1 cellular context compared by ENCODE assay signal in the genomic region with DNA sequence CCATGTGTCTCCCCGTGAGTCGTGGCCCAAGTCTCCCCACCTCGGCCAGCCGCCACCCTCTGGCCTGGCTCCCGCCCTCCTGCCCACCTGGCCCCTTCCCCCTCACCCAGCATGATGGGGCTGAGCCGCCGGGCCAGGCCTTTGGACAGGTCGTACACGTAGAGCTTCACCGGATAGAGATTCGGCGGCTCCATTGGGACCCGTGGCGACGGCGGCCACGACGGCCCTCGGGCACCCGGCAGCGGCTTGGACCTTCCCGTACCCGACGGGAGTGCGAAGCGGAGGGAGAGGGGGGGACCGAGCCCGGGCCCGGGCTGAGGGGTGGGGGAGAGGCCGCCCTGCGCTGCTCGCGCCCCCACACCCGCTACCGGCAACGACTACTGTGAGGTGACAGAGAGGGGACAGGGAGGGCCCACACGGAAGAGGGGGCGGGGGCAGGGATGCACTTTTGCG.
TF ChIP-seq lines count a peak whose summit lies in the region.

TSS of gene DESI1 (minus strand) at position 398 of the 453 bp plus-strand sequence. CDS start at position 194, 204 bp downstream.

TF ChIP-seq in HepG2, 621 proteins besides CTCF, POLR2A, EP300 and RAD21 (continued from another document and continues in another):
- 0 out of 2 replicates have a peak, but pooled peaks have one; percentile 2 for TF ChIP-seq ZNF766 (CRISPR knock-in tag; IDR thresholded peaks at IDR 0.05; ENCODE audit: borderline replicate concordance)
- TF ChIP-seq NAIF1 (CRISPR knock-in tag; IDR thresholded peaks at IDR 0.05; ENCODE audit: borderline replicate concordance), result no peak
- TF ChIP-seq KMT2B (CRISPR knock-in tag; IDR thresholded peaks at IDR 0.05), result 0 out of 2 replicates have a peak, but pooled peaks have one; percentile 57
- TF ChIP-seq, protein P1, sequence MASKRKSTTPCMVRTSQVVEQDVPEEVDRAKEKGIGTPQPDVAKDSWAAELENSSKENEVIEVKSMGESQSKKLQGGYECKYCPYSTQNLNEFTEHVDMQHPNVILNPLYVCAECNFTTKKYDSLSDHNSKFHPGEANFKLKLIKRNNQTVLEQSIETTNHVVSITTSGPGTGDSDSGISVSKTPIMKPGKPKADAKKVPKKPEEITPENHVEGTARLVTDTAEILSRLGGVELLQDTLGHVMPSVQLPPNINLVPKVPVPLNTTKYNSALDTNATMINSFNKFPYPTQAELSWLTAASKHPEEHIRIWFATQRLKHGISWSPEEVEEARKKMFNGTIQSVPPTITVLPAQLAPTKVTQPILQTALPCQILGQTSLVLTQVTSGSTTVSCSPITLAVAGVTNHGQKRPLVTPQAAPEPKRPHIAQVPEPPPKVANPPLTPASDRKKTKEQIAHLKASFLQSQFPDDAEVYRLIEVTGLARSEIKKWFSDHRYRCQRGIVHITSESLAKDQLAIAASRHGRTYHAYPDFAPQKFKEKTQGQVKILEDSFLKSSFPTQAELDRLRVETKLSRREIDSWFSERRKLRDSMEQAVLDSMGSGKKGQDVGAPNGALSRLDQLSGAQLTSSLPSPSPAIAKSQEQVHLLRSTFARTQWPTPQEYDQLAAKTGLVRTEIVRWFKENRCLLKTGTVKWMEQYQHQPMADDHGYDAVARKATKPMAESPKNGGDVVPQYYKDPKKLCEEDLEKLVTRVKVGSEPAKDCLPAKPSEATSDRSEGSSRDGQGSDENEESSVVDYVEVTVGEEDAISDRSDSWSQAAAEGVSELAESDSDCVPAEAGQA (IDR thresholded peaks at IDR 0.05; ENCODE audit: low read depth), result no peak
- TF ChIP-seq, protein P1 (CRISPR knock-in tag; IDR thresholded peaks at IDR 0.05; ENCODE audit: borderline replicate concordance), result no peak
- TF ChIP-seq, protein P2, sequence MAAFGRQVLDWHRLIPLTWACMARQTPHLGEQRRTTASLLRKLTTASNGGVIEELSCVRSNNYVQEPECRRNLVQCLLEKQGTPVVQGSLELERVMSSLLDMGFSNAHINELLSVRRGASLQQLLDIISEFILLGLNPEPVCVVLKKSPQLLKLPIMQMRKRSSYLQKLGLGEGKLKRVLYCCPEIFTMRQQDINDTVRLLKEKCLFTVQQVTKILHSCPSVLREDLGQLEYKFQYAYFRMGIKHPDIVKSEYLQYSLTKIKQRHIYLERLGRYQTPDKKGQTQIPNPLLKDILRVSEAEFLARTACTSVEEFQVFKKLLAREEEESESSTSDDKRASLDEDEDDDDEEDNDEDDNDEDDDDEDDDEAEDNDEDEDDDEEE (CRISPR knock-in tag; IDR thresholded peaks at IDR 0.05), result no peak
- no peak for TF ChIP-seq SMAD3 (CRISPR knock-in tag; IDR thresholded peaks at IDR 0.05)
- no peak for TF ChIP-seq BORCS8-MEF2B (CRISPR knock-in tag; IDR thresholded peaks at IDR 0.05)
- 0 out of 2 replicates have a peak, but pooled peaks have one; percentile 10 for TF ChIP-seq ZSCAN30 (CRISPR knock-in tag; IDR thresholded peaks at IDR 0.05)
- TF ChIP-seq ZFP36L1 (CRISPR knock-in tag; IDR thresholded peaks at IDR 0.05), result peak; percentile 79; the same call in 1 of the 2 replicates
- TF ChIP-seq ZNF24 (IDR thresholded peaks at IDR 0.05), result no peak
- TF ChIP-seq ZSCAN31 (CRISPR knock-in tag; IDR thresholded peaks at IDR 0.05; ENCODE audit: low read depth), result no peak
- TF ChIP-seq ZNF557 (CRISPR knock-in tag; IDR thresholded peaks at IDR 0.05), result peak; percentile 28; the same call in 1 of the 2 replicates
- TF ChIP-seq RFXAP (CRISPR knock-in tag; IDR thresholded peaks at IDR 0.05; ENCODE audit: borderline replicate concordance), result no peak; the same call in 1 of the 2 replicates
- no peak for TF ChIP-seq ZFAT (CRISPR knock-in tag; conservative IDR thresholded peaks at IDR 0.05)
- TF ChIP-seq, protein P3, sequence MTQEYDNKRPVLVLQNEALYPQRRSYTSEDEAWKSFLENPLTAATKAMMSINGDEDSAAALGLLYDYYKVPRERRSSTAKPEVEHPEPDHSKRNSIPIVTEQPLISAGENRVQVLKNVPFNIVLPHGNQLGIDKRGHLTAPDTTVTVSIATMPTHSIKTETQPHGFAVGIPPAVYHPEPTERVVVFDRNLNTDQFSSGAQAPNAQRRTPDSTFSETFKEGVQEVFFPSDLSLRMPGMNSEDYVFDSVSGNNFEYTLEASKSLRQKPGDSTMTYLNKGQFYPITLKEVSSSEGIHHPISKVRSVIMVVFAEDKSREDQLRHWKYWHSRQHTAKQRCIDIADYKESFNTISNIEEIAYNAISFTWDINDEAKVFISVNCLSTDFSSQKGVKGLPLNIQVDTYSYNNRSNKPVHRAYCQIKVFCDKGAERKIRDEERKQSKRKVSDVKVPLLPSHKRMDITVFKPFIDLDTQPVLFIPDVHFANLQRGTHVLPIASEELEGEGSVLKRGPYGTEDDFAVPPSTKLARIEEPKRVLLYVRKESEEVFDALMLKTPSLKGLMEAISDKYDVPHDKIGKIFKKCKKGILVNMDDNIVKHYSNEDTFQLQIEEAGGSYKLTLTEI (CRISPR knock-in tag; conservative IDR thresholded peaks at IDR 0.05), result no peak
- TF ChIP-seq CEBPZ (IDR thresholded peaks at IDR 0.05; ENCODE audit: low read length), result no peak
- TF ChIP-seq SSRP1 (CRISPR knock-in tag; IDR thresholded peaks at IDR 0.05), result no peak
- TF ChIP-seq, protein P4, sequence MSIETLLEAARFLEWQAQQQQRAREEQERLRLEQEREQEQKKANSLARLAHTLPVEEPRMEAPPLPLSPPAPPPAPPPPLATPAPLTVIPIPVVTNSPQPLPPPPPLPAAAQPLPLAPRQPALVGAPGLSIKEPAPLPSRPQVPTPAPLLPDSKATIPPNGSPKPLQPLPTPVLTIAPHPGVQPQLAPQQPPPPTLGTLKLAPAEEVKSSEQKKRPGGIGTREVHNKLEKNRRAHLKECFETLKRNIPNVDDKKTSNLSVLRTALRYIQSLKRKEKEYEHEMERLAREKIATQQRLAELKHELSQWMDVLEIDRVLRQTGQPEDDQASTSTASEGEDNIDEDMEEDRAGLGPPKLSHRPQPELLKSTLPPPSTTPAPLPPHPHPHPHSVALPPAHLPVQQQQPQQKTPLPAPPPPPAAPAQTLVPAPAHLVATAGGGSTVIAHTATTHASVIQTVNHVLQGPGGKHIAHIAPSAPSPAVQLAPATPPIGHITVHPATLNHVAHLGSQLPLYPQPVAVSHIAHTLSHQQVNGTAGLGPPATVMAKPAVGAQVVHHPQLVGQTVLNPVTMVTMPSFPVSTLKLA (IDR thresholded peaks at IDR 0.05), result no peak
- no peak for TF ChIP-seq ATF7-NPFF (CRISPR knock-in tag; IDR thresholded peaks at IDR 0.05; ENCODE audit: low read depth)
- TF ChIP-seq TSC22D2 (CRISPR knock-in tag; IDR thresholded peaks at IDR 0.05; ENCODE audit: borderline replicate concordance), result no peak
- no peak for TF ChIP-seq MYNN (CRISPR knock-in tag; IDR thresholded peaks at IDR 0.05; ENCODE audit: low read depth)
- TF ChIP-seq ISL2 (CRISPR knock-in tag; IDR thresholded peaks at IDR 0.05), result 0 out of 2 replicates have a peak, but pooled peaks have one; percentile 15
- TF ChIP-seq KAT8 (CRISPR knock-in tag; IDR thresholded peaks at IDR 0.05), result peak; percentile 51; the same call in 1 of the 2 replicates
- no peak for TF ChIP-seq ZNF605 (CRISPR knock-in tag; IDR thresholded peaks at IDR 0.05)
- no peak for TF ChIP-seq NFE2 (CRISPR knock-in tag; IDR thresholded peaks at IDR 0.05)
- no peak for TF ChIP-seq ZNF3 (CRISPR knock-in tag; IDR thresholded peaks at IDR 0.05)
- no peak for TF ChIP-seq BCL6 (CRISPR knock-in tag; IDR thresholded peaks at IDR 0.05)
- TF ChIP-seq ZBTB38 (CRISPR knock-in tag; IDR thresholded peaks at IDR 0.05), result no peak; the same call in 1 of the 2 replicates
- TF ChIP-seq SAP130 (CRISPR knock-in tag; IDR thresholded peaks at IDR 0.05; ENCODE audit: low read depth), result peak; percentile 88
- no peak for TF ChIP-seq ZNF703 (CRISPR knock-in tag; IDR thresholded peaks at IDR 0.05; ENCODE audit: borderline replicate concordance)
- TF ChIP-seq CERS6 (CRISPR knock-in tag; IDR thresholded peaks at IDR 0.05), result no peak
- TF ChIP-seq ZNF652 (CRISPR knock-in tag; IDR thresholded peaks at IDR 0.05; ENCODE audit: borderline replicate concordance, low read depth), result no peak
- no peak for TF ChIP-seq BRD4 (CRISPR knock-in tag; IDR thresholded peaks at IDR 0.05)
- no peak for TF ChIP-seq ZNF550 (CRISPR knock-in tag; IDR thresholded peaks at IDR 0.05; ENCODE audit: borderline replicate concordance)
- no peak; the same call in 1 of the 2 replicates for TF ChIP-seq SNAPC4 (CRISPR knock-in tag; IDR thresholded peaks at IDR 0.05)
- TF ChIP-seq ZNF333 (CRISPR knock-in tag; IDR thresholded peaks at IDR 0.05; ENCODE audit: borderline replicate concordance), result peak; percentile 91
